ENCODE assay signal across 12 cellular contexts in genomic region chr3:99534951-99535704, GRCh38.
A peak's percentile ranks its signal among the peaks of the same experiment; 100 is the strongest.
DNase-seq lines count a peak whose midpoint lies in the region; ATAC-seq lines count a peak whose summit lies in the region.
"Had no signal": no experiment of that assay in that cellular context is flagged by ENCODE, and none has a peak within 500 bp of the region (broad histone marks: within the 10 kb centered on the region; RNA-seq: fewer than 3 reads in every experiment).

No MANE protein-coding gene starts in this region.

- H3K36me3 ChIP-seq in Karpas-422 (ENCODE audit: insufficient read depth, low read length): no peaks in the 10 kb centered on the region

- no peak overlapping the region for H2AFZ ChIP-seq in Karpas-422 (ENCODE audit: low read length)

- H3K79me2 ChIP-seq in Karpas-422 (ENCODE audit: low read length): no peaks in the 10 kb centered on the region

- DNase-seq in Karpas-422: peak; percentile 20
- DNase-seq in epithelial cell of prostate (ENCODE audit: low read depth, low spot score): no peak
- peak; percentile 30 for DNase-seq in stromal cell of bone marrow (ENCODE audit: low read depth)
- DNase-seq in SKM-1 treated with dmso at 0.1 percent for 144 hours (lab: John Stamatoyannopoulos, UW; ENCODE audit: unreplicated experiment): no peak
- no peak for DNase-seq in T-helper 2 cell
- DNase-seq: central memory CD4-positive, alpha-beta T cell; GOT3; immature natural killer cell; MM.1S; retina had no signal

- H3K4me2 ChIP-seq in Karpas-422 (ENCODE audit: low read depth, low read length, poor library complexity, severe bottlenecking): no peak overlapping the region

- H3K9ac ChIP-seq in Karpas-422 (ENCODE audit: low read length): no peak overlapping the region

- H3K4me1 ChIP-seq in Karpas-422 (ENCODE audit: low read length): no peaks in the 10 kb centered on the region

- no peak overlapping the region for H3K4me3 ChIP-seq in Karpas-422 (ENCODE audit: low read length)

- ATAC-seq in GM21360 (IDR thresholded peaks at IDR 0.05; ENCODE audit: unreplicated experiment) (peak; percentile 56), GM18498 (IDR thresholded peaks at IDR 0.05; ENCODE audit: unreplicated experiment) (no peak)

- H4K20me1 ChIP-seq in Karpas-422 (ENCODE audit: insufficient read depth, low read depth, low read length): no peaks in the 10 kb centered on the region

- H3K27ac ChIP-seq in Karpas-422 (ENCODE audit: low read length) (no peak overlapping the region), epithelial cell of prostate (peak overlapping the region; percentile 20)

- H3K9me2 ChIP-seq in Karpas-422 (replicated peaks; ENCODE audit: insufficient read depth, low read length): no peaks in the 10 kb centered on the region

- H3K27me3 ChIP-seq in Karpas-422 (ENCODE audit: low read length): no peaks in the 10 kb centered on the region

- no peaks in the 10 kb centered on the region for H3K9me3 ChIP-seq in Karpas-422 (ENCODE audit: low read length)

Comparison
In these comparisons a context has a peak if more than half of its experiments do, and no peak if none do; other contexts are left out.
1. DNase-seq: peak in Karpas-422 (single experiment) and stromal cell of bone marrow (single experiment); none in epithelial cell of prostate (single experiment), SKM-1 treated with dmso at 0.1 percent for 144 hours (single experiment) and T-helper 2 cell (0 of 5).